ENCODE assay signal across 9 cellular contexts in genomic region chr1:86155061-86155806, GRCh38. TPM values are rescaled to one million over a fixed set of nuclear protein-coding genes. Genes with fewer than 3 reads are reported as not detected.
DNase-seq lines count a peak whose midpoint lies in the region; ATAC-seq and TF ChIP-seq lines count a peak whose summit lies in the region.
"Had no signal": no experiment of that assay in that cellular context is flagged by ENCODE, and none has a peak within 500 bp of the region (broad histone marks: within the 10 kb centered on the region; RNA-seq: fewer than 3 reads in every experiment).

No MANE protein-coding gene starts in this region.

- H3K4me1 Mint-ChIP-seq in stimulated activated naive CD8-positive, alpha-beta T cell treated with anti-CD3 and anti-CD28 coated beads, Interleukin-15, amount 100 ng/mL, for 72 hours = peaks cover 16% of the 10 kb centered on the region
- H3K4me1 Mint-ChIP-seq in T-helper 2 cell treated with Interferon-gamma antibody and Interleukin-4, amounts not matched to agents 5 μg/mL and 100 μg/mL, for 36 hours (ENCODE audit: low read depth) = peaks cover 4% of the 10 kb centered on the region

- H3K4me1 ChIP-seq in esophagus squamous epithelium = peaks cover 11 to 29% (median 17%) of the 10 kb centered on the region in 3 donors
- H3K4me1 ChIP-seq in mucosa of descending colon (ENCODE audit: low read depth) = peaks cover 5% of the 10 kb centered on the region
- no peaks in the 10 kb centered on the region for H3K4me1 ChIP-seq in aorta (ENCODE audit: control insufficient read depth in 1 of 2, insufficient read depth in 2 of 2, low read length in 2 of 2)

- intact Hi-C loops in esophagus squamous epithelium (cut with DNase I) = no loop called here
- intact Hi-C loops in mucosa of descending colon (cut with DNase I, micrococcal nuclease) = no loop called here
- intact Hi-C loops in aorta (cut with DNase I) = no loop called here

- no peak for TF ChIP-seq POLR2A in esophagus squamous epithelium (IDR thresholded peaks at IDR 0.05)

- TF ChIP-seq CTCF in esophagus squamous epithelium (IDR thresholded peaks at IDR 0.05) (no peak), mucosa of descending colon (IDR thresholded peaks at IDR 0.05) (no peak)

- H3K9me3 ChIP-seq in esophagus squamous epithelium = no peaks in the 10 kb centered on the region
- H3K9me3 ChIP-seq in mucosa of descending colon = no peaks in the 10 kb centered on the region
- no peaks in the 10 kb centered on the region for H3K9me3 ChIP-seq in aorta (ENCODE audit: control insufficient read depth, low read length)

- H3K27ac ChIP-seq in esophagus squamous epithelium (peak overlapping the region in 1 of 4 donors; percentile 62), aorta (ENCODE audit: low read depth in 1 of 2, low read length in 2 of 2) (no peak overlapping the region)

- ATAC-seq in stimulated activated naive CD8-positive, alpha-beta T cell treated with anti-CD3 and anti-CD28 coated beads, Interleukin-15, amount 100 ng/mL, for 72 hours = peak; percentile 28
- ATAC-seq in stimulated activated naive CD8-positive, alpha-beta T cell treated with anti-CD3 and anti-CD28 coated beads, Interleukin-15, Interleukin-2, amounts not matched to agents 100 U/mL and 50 U/mL, for 24 hours = no peak
- peak; percentile 34 for ATAC-seq in mucosa of descending colon
- peak; percentile 41 for ATAC-seq in aorta (ENCODE audit: low FRiP score)
- no peak for ATAC-seq in HG02884 (IDR thresholded peaks at IDR 0.05; ENCODE audit: unreplicated experiment)

- H3K27me3 ChIP-seq in esophagus squamous epithelium = peaks cover 0 to 29% (median 2%) of the 10 kb centered on the region in 4 donors
- no peaks in the 10 kb centered on the region for H3K27me3 ChIP-seq in aorta (ENCODE audit: control insufficient read depth in 1 of 2, insufficient read depth in 2 of 2, low read length in 1 of 2)

- no peak overlapping the region for H3K4me3 Mint-ChIP-seq in stimulated activated naive CD8-positive, alpha-beta T cell treated with anti-CD3 and anti-CD28 coated beads, Interleukin-15, amount 100 ng/mL, for 72 hours
- no peak overlapping the region for H3K4me3 Mint-ChIP-seq in T-helper 2 cell treated with Interferon-gamma antibody and Interleukin-4, amounts not matched to agents 5 μg/mL and 100 μg/mL, for 36 hours
- H3K4me3 Mint-ChIP-seq: CD4-positive, CD25-positive, alpha-beta regulatory T cell had no signal

- H3K4me3 ChIP-seq in esophagus squamous epithelium = peak overlapping the region; percentile 9 to 56 (median 43)
- no peak overlapping the region for H3K4me3 ChIP-seq in mucosa of descending colon
- H3K4me3 ChIP-seq in aorta (ENCODE audit: low read length in 2 of 2) = peak overlapping the region in 1 of 2 donors; percentile 39

- peaks cover 39% of the 10 kb centered on the region for H3K27me3 Mint-ChIP-seq in stimulated activated naive CD8-positive, alpha-beta T cell treated with anti-CD3 and anti-CD28 coated beads, Interleukin-15, amount 100 ng/mL, for 72 hours
- H3K27me3 Mint-ChIP-seq in T-helper 2 cell treated with Interferon-gamma antibody and Interleukin-4, amounts not matched to agents 5 μg/mL and 100 μg/mL, for 36 hours (ENCODE audit: low read depth) = peaks cover 38% of the 10 kb centered on the region

- H3K36me3 ChIP-seq in esophagus squamous epithelium = no peaks in the 10 kb centered on the region
- no peaks in the 10 kb centered on the region for H3K36me3 ChIP-seq in mucosa of descending colon (ENCODE audit: low read depth)
- no peaks in the 10 kb centered on the region for H3K36me3 ChIP-seq in aorta (ENCODE audit: control insufficient read depth in 1 of 2, insufficient read depth in 2 of 2, low read length in 1 of 2)

- H3K36me3 Mint-ChIP-seq in T-helper 2 cell treated with Interferon-gamma antibody and Interleukin-4, amounts not matched to agents 5 μg/mL and 100 μg/mL, for 36 hours (ENCODE audit: low read depth) = no peaks in the 10 kb centered on the region
- H3K36me3 Mint-ChIP-seq: CD4-positive, CD25-positive, alpha-beta regulatory T cell had no signal

- no peaks in the 10 kb centered on the region for H3K9me3 Mint-ChIP-seq in stimulated activated naive CD8-positive, alpha-beta T cell treated with anti-CD3 and anti-CD28 coated beads, Interleukin-15, amount 100 ng/mL, for 72 hours
- no peaks in the 10 kb centered on the region for H3K9me3 Mint-ChIP-seq in T-helper 2 cell treated with Interferon-gamma antibody and Interleukin-4, amounts not matched to agents 5 μg/mL and 100 μg/mL, for 36 hours

- 0 to 19% methylated on average over 2 to 14 of the region's 42 CpGs for WGBS in esophagus squamous epithelium, 2 donors
- WGBS in aorta, 2 donors = 3 to 6% methylated on average over 40 to 42 of the region's 42 CpGs

- no peak overlapping the region for H3K27ac Mint-ChIP-seq in stimulated activated naive CD8-positive, alpha-beta T cell treated with anti-CD3 and anti-CD28 coated beads, Interleukin-15, amount 100 ng/mL, for 72 hours
- no peak overlapping the region for H3K27ac Mint-ChIP-seq in T-helper 2 cell treated with Interferon-gamma antibody and Interleukin-4, amounts not matched to agents 5 μg/mL and 100 μg/mL, for 36 hours
- H3K27ac Mint-ChIP-seq: CD4-positive, CD25-positive, alpha-beta regulatory T cell had no signal

- DNase-seq in stimulated activated naive CD8-positive, alpha-beta T cell treated with anti-CD3 and anti-CD28 coated beads, Interleukin-15, amount 100 ng/mL, for 72 hours = peak in 1 of 2 donors; percentile 1
- DNase-seq in stimulated activated naive CD8-positive, alpha-beta T cell treated with anti-CD3 and anti-CD28 coated beads, Interleukin-15, Interleukin-2, amounts not matched to agents 100 U/mL and 50 U/mL, for 24 hours = no peak
- DNase-seq in esophagus squamous epithelium (lab: John Stamatoyannopoulos, UW) = no peak
- DNase-seq in mucosa of descending colon = peak in 1 of 3 donors; percentile 25
- DNase-seq in aorta = peak; percentile 60 to 77
- DNase-seq in NCI-H510A (lab: John Stamatoyannopoulos, UW) = no peak
- no peak for DNase-seq in T-helper 2 cell treated with Interferon-gamma antibody and Interleukin-4, amounts not matched to agents 5 μg/mL and 100 μg/mL, for 36 hours (ENCODE audit: low spot score)
- DNase-seq: CD4-positive, CD25-positive, alpha-beta regulatory T cell had no signal

RNA-seq across cellular contexts. Expression of gene COL24A1, which starts 1.3 kb away (rescaled TPM):
- total RNA-seq in esophagus squamous epithelium = under 1 TPM in 2 of 4 donors, not detected in 2; 0.15 to 0.38 TPM
- 1 to 10 TPM in 2 of 3 donors, under 1 TPM in 1; 0.41 to 6.2 (median 1.1) TPM for total RNA-seq in mucosa of descending colon
- total RNA-seq in aorta = 1 to 10 TPM; 2.2 to 3.0 TPM
- under 1 TPM; 0.31 to 0.38 TPM for polyA plus RNA-seq in aorta
- polyA plus RNA-seq: CD4-positive, CD25-positive, alpha-beta regulatory T cell had no signal

Comparison
In these comparisons a context has a peak if more than half of its experiments do, and no peak if none do; other contexts are left out.
1. ATAC-seq: peak in stimulated activated naive CD8-positive, alpha-beta T cell treated with anti-CD3 and anti-CD28 coated beads, Interleukin-15, amount 100 ng/mL, for 72 hours (single experiment), mucosa of descending colon (single experiment) and aorta (single experiment); none in stimulated activated naive CD8-positive, alpha-beta T cell treated with anti-CD3 and anti-CD28 coated beads, Interleukin-15, Interleukin-2, amounts not matched to agents 100 U/mL and 50 U/mL, for 24 hours (single experiment) and HG02884 (single experiment).
2. DNase-seq: peak in aorta (2 of 2); none in stimulated activated naive CD8-positive, alpha-beta T cell treated with anti-CD3 and anti-CD28 coated beads, Interleukin-15, Interleukin-2, amounts not matched to agents 100 U/mL and 50 U/mL, for 24 hours (single experiment), esophagus squamous epithelium (single experiment), NCI-H510A (single experiment) and T-helper 2 cell treated with Interferon-gamma antibody and Interleukin-4, amounts not matched to agents 5 μg/mL and 100 μg/mL, for 36 hours (single experiment).